ENCODE assay signal across 25 cellular contexts in the genomic region with DNA sequence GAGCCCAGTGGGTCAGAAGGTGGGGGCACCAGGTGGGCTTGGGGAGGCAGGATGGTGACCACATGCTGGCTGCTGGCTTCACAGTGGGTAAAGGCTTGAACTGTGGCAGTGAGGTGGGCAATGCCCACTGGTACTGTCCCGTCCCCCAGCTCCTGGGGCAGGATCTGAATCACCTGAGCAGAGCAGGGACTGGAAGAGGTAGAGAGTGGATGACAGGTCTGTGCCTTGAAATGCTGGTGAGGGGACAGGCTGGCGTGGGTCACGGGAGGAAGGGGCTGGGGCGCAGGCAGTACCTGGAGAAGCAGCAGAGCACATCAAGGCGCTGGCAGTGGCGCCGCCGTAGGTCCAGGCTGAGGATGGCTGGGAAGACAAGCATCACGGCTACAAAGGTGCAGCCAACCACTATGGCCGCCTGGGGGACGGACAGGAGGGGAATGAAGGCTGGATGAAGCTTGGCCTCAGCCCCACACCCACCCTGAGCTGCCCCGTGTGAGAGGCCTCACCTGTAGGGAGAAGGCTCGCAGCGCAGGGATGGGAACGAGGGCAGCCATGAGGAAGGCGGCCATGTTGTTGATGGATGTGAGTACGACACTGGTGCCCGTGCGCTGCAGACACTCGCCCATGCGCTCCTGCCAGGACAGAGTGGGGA. TPM values are rescaled to one million over a fixed set of nuclear protein-coding genes. Genes with fewer than 3 reads are reported as not detected.
A peak's percentile ranks its signal among the peaks of the same experiment; 100 is the strongest.
DNase-seq lines count a peak whose midpoint lies in the region; ATAC-seq and TF ChIP-seq lines count a peak whose summit lies in the region.
"Had no signal": no experiment of that assay in that cellular context is flagged by ENCODE, and none has a peak within 500 bp of the region (broad histone marks: within the 10 kb centered on the region; RNA-seq: fewer than 3 reads in every experiment).

No MANE protein-coding gene starts in this region.

- no peaks in the 10 kb centered on the region for H3K36me3 ChIP-seq in endodermal cell (ENCODE audit: control insufficient read depth, insufficient read depth, low read length)
- peaks cover 0 to under 1% of the 10 kb centered on the region in 2 experiments for H3K36me3 ChIP-seq in mesenchymal stem cell (ENCODE audit: control insufficient read depth in 1 of 2, insufficient read depth in 2 of 2, low read depth in 1 of 2, low read length in 2 of 2)
- H3K36me3 ChIP-seq: BLaER1 treated with 17β-estradiol and CSF1 and Interleukin-3, amounts not matched to agents 10 nM and 100 nM; Peyer's patch had no signal

- no peak overlapping the region for H3K18ac ChIP-seq in mesenchymal stem cell (ENCODE audit: low read depth in 1 of 2, low read length in 2 of 2)

- H3K27ac Mint-ChIP-seq in endodermal cell: no peak overlapping the region
- H3K27ac Mint-ChIP-seq in stimulated activated effector memory CD8-positive, alpha-beta T cell treated with anti-CD3 and anti-CD28 coated beads, Interleukin-12 subunit alpha, Interleukin-12 subunit beta, amount 100 ng/mL, for 72 hours: peak overlapping the region; percentile 79

- H3K36me3 Mint-ChIP-seq in endodermal cell (ENCODE audit: low read depth): no peaks in the 10 kb centered on the region
- H3K36me3 Mint-ChIP-seq in stimulated activated effector memory CD8-positive, alpha-beta T cell treated with anti-CD3 and anti-CD28 coated beads, Interleukin-12 subunit alpha, Interleukin-12 subunit beta, amount 100 ng/mL, for 72 hours: no peaks in the 10 kb centered on the region
- H3K36me3 Mint-ChIP-seq: CD4-positive, alpha-beta memory T cell had no signal

- H3K27ac ChIP-seq in endodermal cell (ENCODE audit: low read depth, low read length) (no peak overlapping the region), mesenchymal stem cell (ENCODE audit: low read length, poor library complexity, severe bottlenecking) (no peak overlapping the region)
- H3K27ac ChIP-seq: 22Rv1; BLaER1 treated with 17β-estradiol and CSF1 and Interleukin-3, amounts not matched to agents 10 nM and 100 nM; KMS-11; Peyer's patch had no signal

- H3K9me3 ChIP-seq in endodermal cell (ENCODE audit: control insufficient read depth, low read length): no peaks in the 10 kb centered on the region
- no peaks in the 10 kb centered on the region for H3K9me3 ChIP-seq in mesenchymal stem cell (ENCODE audit: control insufficient read depth, low read length)
- H3K9me3 ChIP-seq: Caco-2, Peyer's patch had no signal

- no peak overlapping the region for H2BK12ac ChIP-seq in mesenchymal stem cell (ENCODE audit: low read length in 2 of 2)

- no peak for TF ChIP-seq CTCF in endodermal cell (conservative IDR thresholded peaks at IDR 0.05)

- DNase-seq in activated effector memory CD4-positive, alpha-beta T cell treated with anti-CD3 and anti-CD28 coated beads, Interleukin-2, amount 50 U/mL, for 16 hours: peak; percentile 61
- no peak for DNase-seq in activated effector memory CD4-positive, alpha-beta T cell treated with Interleukin-2 at 50 U/mL for 16 hours
- DNase-seq in endodermal cell (peak; percentile 49), mesenchymal stem cell (no peak), NCI-H1105 treated with DMSO at 0.1 percent for 48 hours (lab: John Stamatoyannopoulos, UW) (no peak), NCI-H82 treated with DMSO at 0.1 percent for 48 hours (lab: John Stamatoyannopoulos, UW; ENCODE audit: unreplicated experiment) (no peak)
- DNase-seq in stimulated activated effector memory CD8-positive, alpha-beta T cell treated with anti-CD3 and anti-CD28 coated beads, Interleukin-12 subunit alpha, Interleukin-12 subunit beta, amount 100 ng/mL, for 72 hours (ENCODE audit: low spot score in 2 of 2): no peak
- DNase-seq: Caco-2; CD4-positive, alpha-beta memory T cell; DND-41; HCEC 1CT; NCI-H1105; NCI-H1694; NCI-H2081; NCI-H2171; NCI-H345; NCI-H524; NCI-H774; Peyer's patch had no signal

- H2BK5ac ChIP-seq in mesenchymal stem cell (ENCODE audit: low read depth, low read length, poor library complexity, severe bottlenecking): no peak overlapping the region

- H2AFZ ChIP-seq in mesenchymal stem cell (ENCODE audit: low read depth, low read length): no peak overlapping the region

- H3K23ac ChIP-seq in mesenchymal stem cell (ENCODE audit: low read length in 2 of 2): no peak overlapping the region

- WGBS in endodermal cell (ENCODE audit: insufficient coverage in 1 of 2, insufficient read length in 1 of 2), 2 experiments: 93 to 98% methylated on average over 15 to 21 of the region's 21 CpGs
- 97% methylated on average over 21 of the region's 21 CpGs for WGBS in mesenchymal stem cell

- H4K91ac ChIP-seq in mesenchymal stem cell (ENCODE audit: low read length): peak overlapping the region; percentile 16

- H3K14ac ChIP-seq in mesenchymal stem cell (ENCODE audit: low read length in 2 of 2): no peak overlapping the region

- H3K4me2 ChIP-seq in mesenchymal stem cell (ENCODE audit: low read length, poor library complexity, severe bottlenecking): no peak overlapping the region
- H3K4me2 ChIP-seq: KMS-11 had no signal

- H2BK15ac ChIP-seq in mesenchymal stem cell (ENCODE audit: low read depth, poor library complexity, severe bottlenecking): no peak overlapping the region

- no peaks in the 10 kb centered on the region for H3K4me1 ChIP-seq in endodermal cell (ENCODE audit: control insufficient read depth, insufficient read depth, low read length)
- H3K4me1 ChIP-seq in mesenchymal stem cell (ENCODE audit: control insufficient read depth, insufficient read depth, low read depth, low read length): peaks cover 6% of the 10 kb centered on the region
- H3K4me1 ChIP-seq: Caco-2, Peyer's patch had no signal

- H3K9ac ChIP-seq in endodermal cell (ENCODE audit: extremely low read depth, low read length, poor library complexity, severe bottlenecking) (no peak overlapping the region), mesenchymal stem cell (ENCODE audit: low read length) (no peak overlapping the region)
- H3K9ac ChIP-seq: BLaER1 treated with 17β-estradiol and CSF1 and Interleukin-3, amounts not matched to agents 10 nM and 100 nM; KMS-11 had no signal

- H2BK120ac ChIP-seq in mesenchymal stem cell (ENCODE audit: low read depth, low read length): no peak overlapping the region

- no peak overlapping the region for H3K4me3 Mint-ChIP-seq in endodermal cell
- no peak overlapping the region for H3K4me3 Mint-ChIP-seq in stimulated activated effector memory CD8-positive, alpha-beta T cell treated with anti-CD3 and anti-CD28 coated beads, Interleukin-12 subunit alpha, Interleukin-12 subunit beta, amount 100 ng/mL, for 72 hours
- H3K4me3 Mint-ChIP-seq: CD4-positive, alpha-beta memory T cell had no signal

- H3K4ac ChIP-seq in mesenchymal stem cell (ENCODE audit: low read depth in 1 of 2, low read length in 2 of 2): no peak overlapping the region

- peaks cover 9% of the 10 kb centered on the region for H3K4me1 Mint-ChIP-seq in endodermal cell
- H3K4me1 Mint-ChIP-seq in stimulated activated effector memory CD8-positive, alpha-beta T cell treated with anti-CD3 and anti-CD28 coated beads, Interleukin-12 subunit alpha, Interleukin-12 subunit beta, amount 100 ng/mL, for 72 hours: no peaks in the 10 kb centered on the region
- H3K4me1 Mint-ChIP-seq: CD4-positive, alpha-beta memory T cell had no signal

- no peak for ATAC-seq in stimulated activated effector memory CD8-positive, alpha-beta T cell treated with anti-CD3 and anti-CD28 coated beads, Interleukin-12 subunit alpha, Interleukin-12 subunit beta, amount 100 ng/mL, for 72 hours
- no peak for ATAC-seq in HG03432 (IDR thresholded peaks at IDR 0.05; ENCODE audit: unreplicated experiment)

- H3K27me3 Mint-ChIP-seq in endodermal cell (ENCODE audit: insufficient read depth): no peaks in the 10 kb centered on the region
- H3K27me3 Mint-ChIP-seq: CD4-positive, alpha-beta memory T cell had no signal

- no peaks in the 10 kb centered on the region for H3K79me1 ChIP-seq in mesenchymal stem cell (replicated peaks; ENCODE audit: low read length, poor library complexity, severe bottlenecking)

- H3K4me3 ChIP-seq in endodermal cell (ENCODE audit: low read length) (no peak overlapping the region), mesenchymal stem cell (ENCODE audit: insufficient read depth in 1 of 2, low read depth in 1 of 2, low read length in 2 of 2) (no peak overlapping the region)
- H3K4me3 ChIP-seq: BLaER1 treated with 17β-estradiol and CSF1 and Interleukin-3, amounts not matched to agents 10 nM and 100 nM; GM12878; Peyer's patch had no signal

- H4K8ac ChIP-seq in mesenchymal stem cell (ENCODE audit: low read length): no peak overlapping the region

- H3K27me3 ChIP-seq in endodermal cell (ENCODE audit: control insufficient read depth, insufficient read depth, low read length, poor library complexity, severe bottlenecking): no peaks in the 10 kb centered on the region
- H3K27me3 ChIP-seq in mesenchymal stem cell (ENCODE audit: control insufficient read depth in 1 of 2, insufficient read depth in 1 of 2, low read length in 2 of 2): no peaks in the 10 kb centered on the region
- H3K27me3 ChIP-seq: BLaER1 treated with 17β-estradiol and CSF1 and Interleukin-3, amounts not matched to agents 10 nM and 100 nM; Peyer's patch had no signal

- H2AK5ac ChIP-seq in mesenchymal stem cell (ENCODE audit: low read length, severe bottlenecking): no peak overlapping the region

- no peaks in the 10 kb centered on the region for H3K9me3 Mint-ChIP-seq in endodermal cell
- H3K9me3 Mint-ChIP-seq in stimulated activated effector memory CD8-positive, alpha-beta T cell treated with anti-CD3 and anti-CD28 coated beads, Interleukin-12 subunit alpha, Interleukin-12 subunit beta, amount 100 ng/mL, for 72 hours: no peaks in the 10 kb centered on the region
- H3K9me3 Mint-ChIP-seq: CD4-positive, alpha-beta memory T cell had no signal

RNA-seq across cellular contexts. Expression of a gene that starts 14.9 kb away (rescaled TPM):
- total RNA-seq in endodermal cell: 1 to 10 TPM; 1.5 to 1.6 TPM
- 5.8 TPM for polyA plus RNA-seq in endodermal cell (2013, experiment 1 of 2)
- polyA plus RNA-seq in endodermal cell (2013, experiment 2 of 2): 9.9 TPM
- 0.57 TPM for polyA plus RNA-seq in mesenchymal stem cell (2013, experiment 1 of 2)
- polyA plus RNA-seq in mesenchymal stem cell (2013, experiment 2 of 2): 0.70 TPM
- total RNA-seq: HT1080 had no signal

RNA-seq across cellular contexts. Expression of a gene that starts 19.8 kb away (rescaled TPM):
- total RNA-seq in endodermal cell: 1 to 10 TPM; 7.4 to 7.9 TPM
- polyA plus RNA-seq in endodermal cell (2013, experiment 1 of 2): 3.2 TPM
- polyA plus RNA-seq in endodermal cell (2013, experiment 2 of 2): 3.9 TPM
- 22.8 TPM for polyA plus RNA-seq in mesenchymal stem cell (2013, experiment 1 of 2)
- 20.2 TPM for polyA plus RNA-seq in mesenchymal stem cell (2013, experiment 2 of 2)

RNA-seq across cellular contexts. Expression of a gene that starts 21.0 kb away (rescaled TPM):
- under 1 TPM in 1 of 2 donors, not detected in 1; 0.64 TPM for total RNA-seq in endodermal cell
- polyA plus RNA-seq in endodermal cell (2013, experiment 1 of 2): not detected
- not detected for polyA plus RNA-seq in endodermal cell (2013, experiment 2 of 2)
- polyA plus RNA-seq in mesenchymal stem cell (2013, experiment 1 of 2): 0.08 TPM
- 0.11 TPM for polyA plus RNA-seq in mesenchymal stem cell (2013, experiment 2 of 2)
- total RNA-seq: Caco-2, HT1080 had no signal

RNA-seq across cellular contexts. Expression of a gene that starts 27.9 kb away (rescaled TPM):
- total RNA-seq in endodermal cell: 1 to 10 TPM; 3.3 to 9.0 TPM
- 27.1 TPM for polyA plus RNA-seq in endodermal cell (2013, experiment 1 of 2)
- polyA plus RNA-seq in endodermal cell (2013, experiment 2 of 2): 21.7 TPM
- polyA plus RNA-seq in mesenchymal stem cell (2013, experiment 1 of 2): 28.1 TPM
- 26.8 TPM for polyA plus RNA-seq in mesenchymal stem cell (2013, experiment 2 of 2)

RNA-seq across cellular contexts. Expression of a gene that starts 40.2 kb away (rescaled TPM):
- 1 to 10 TPM; 1.6 to 2.3 TPM for total RNA-seq in endodermal cell
- polyA plus RNA-seq in endodermal cell (2013, experiment 1 of 2): 0.89 TPM
- polyA plus RNA-seq in endodermal cell (2013, experiment 2 of 2): 0.99 TPM
- 0.10 TPM for polyA plus RNA-seq in mesenchymal stem cell (2013, experiment 1 of 2)
- 0.05 TPM for polyA plus RNA-seq in mesenchymal stem cell (2013, experiment 2 of 2)
- total RNA-seq: Caco-2, HT1080 had no signal

Comparison
In these comparisons a context has a peak if more than half of its experiments do, and no peak if none do; other contexts are left out.
1. DNase-seq: peak in activated effector memory CD4-positive, alpha-beta T cell treated with anti-CD3 and anti-CD28 coated beads, Interleukin-2, amount 50 U/mL, for 16 hours (single experiment) and endodermal cell (single experiment); none in activated effector memory CD4-positive, alpha-beta T cell treated with Interleukin-2 at 50 U/mL for 16 hours (single experiment), mesenchymal stem cell (single experiment), stimulated activated effector memory CD8-positive, alpha-beta T cell treated with anti-CD3 and anti-CD28 coated beads, Interleukin-12 subunit alpha, Interleukin-12 subunit beta, amount 100 ng/mL, for 72 hours (0 of 2), NCI-H1105 treated with DMSO at 0.1 percent for 48 hours (single experiment) and NCI-H82 treated with DMSO at 0.1 percent for 48 hours (single experiment).